ENCODE assay signal across 8 cellular contexts in genomic region chr10:130179640-130180039, GRCh38. TPM values are rescaled to one million over a fixed set of nuclear protein-coding genes. Genes with fewer than 3 reads are reported as not detected.
DNase-seq lines count a peak whose midpoint lies in the region; ATAC-seq, FAIRE-seq and TF ChIP-seq lines count a peak whose summit lies in the region.

No MANE protein-coding gene starts in this region.

- TF ChIP-seq CTCF in lung (IDR thresholded peaks at IDR 0.05; ENCODE audit: control extremely low read depth, extremely low read depth): peak; percentile 6
- peak in 2 of 4 experiments; percentile 17 to 47 for TF ChIP-seq CTCF in prostate gland (IDR thresholded peaks at IDR 0.05)

- DNase-seq in Ammon's horn (ENCODE audit: low spot score) (peak; percentile 87), GM12891 (ENCODE audit: insufficient read length, low spot score) (no peak), OCI-M2 (lab: John Stamatoyannopoulos, UW; ENCODE audit: unreplicated experiment) (peak; percentile 12), caudate nucleus (lab: John Stamatoyannopoulos, UW) (peak in 42 of 61 donors; percentile 2 to 80 (median 32)), lung (ENCODE audit: low spot score) (no peak), posterior vena cava (ENCODE audit: low spot score) (no peak), prostate gland (ENCODE audit: low spot score) (no peak), HPDE6-E6E7 (ENCODE audit: extremely low spot score) (no peak)

- H3K4me3 ChIP-seq in lung (no peak overlapping the region), prostate gland (no peak overlapping the region)

- no peaks in the 10 kb centered on the region for H3K27me3 ChIP-seq in lung (ENCODE audit: control insufficient read depth, insufficient read depth)
- H3K27me3 ChIP-seq in prostate gland (replicated peaks; ENCODE audit: insufficient read depth): no peaks in the 10 kb centered on the region

- H3K9me3 ChIP-seq in lung (ENCODE audit: control insufficient read depth in 2 of 2, insufficient read depth in 1 of 2, low read length in 1 of 2) (no peaks in the 10 kb centered on the region), prostate gland (no peaks in the 10 kb centered on the region)

- intact Hi-C loops in posterior vena cava (cut with DNase I) (loop anchor here in 1 of 2 donors (10.0 kb wide), 1 partner anchor 585 kb away; no protein-coding TSS in a partner anchor), prostate gland (cut with DNase I) (no loop called here)

- H3K4me1 ChIP-seq in lung (ENCODE audit: control insufficient read depth in 2 of 2, insufficient read depth in 2 of 2, low read length in 2 of 2) (peaks cover 0 to 4% of the 10 kb centered on the region in 2 donors), prostate gland (replicated peaks) (no peaks in the 10 kb centered on the region)

- H3K36me3 ChIP-seq in lung (ENCODE audit: control insufficient read depth in 2 of 2, insufficient read depth in 2 of 2, low read length in 2 of 2): peaks cover 26 to 37% of the 10 kb centered on the region in 2 donors
- no peaks in the 10 kb centered on the region for H3K36me3 ChIP-seq in prostate gland

- H3K27ac ChIP-seq in caudate nucleus (ENCODE audit: low read depth, low read length) (no peak overlapping the region), lung (ENCODE audit: low read depth in 1 of 2, low read length in 1 of 2) (no peak overlapping the region), prostate gland (no peak overlapping the region)

- peak; percentile 53 for ATAC-seq in lung (ENCODE audit: insufficient read depth, low FRiP score)

- no peak for TF ChIP-seq POLR2A in GM12891 (IDR thresholded peaks at IDR 0.05; ENCODE audit: low read depth, low read length)
- TF ChIP-seq POLR2A in prostate gland (IDR thresholded peaks at IDR 0.05): no peak

- FAIRE-seq in GM12891 (lab: Jason Lieb, UNC): peak; percentile 38

- 50 to 55% methylated on average over 4 of the region's 4 CpGs for WGBS in lung, 2 donors
- 43% methylated on average over 4 of the region's 4 CpGs for WGBS in prostate gland

TF ChIP-seq in GM12891, 5 proteins besides CTCF, POLR2A, EP300 and RAD21:
- TF ChIP-seq POU2F2 (IDR thresholded peaks at IDR 0.05; ENCODE audit: low read depth, low read length) (no peak), PAX5 (IDR thresholded peaks at IDR 0.05; ENCODE audit: insufficient read depth, low read length, severe bottlenecking) (no peak), TAF1 (IDR thresholded peaks at IDR 0.05; ENCODE audit: low read depth, low read length) (no peak), SPI1 (IDR thresholded peaks at IDR 0.05; ENCODE audit: low read depth, low read length) (no peak), POLR2AphosphoS5 (IDR thresholded peaks at IDR 0.05; ENCODE audit: low read depth, low read length) (no peak)
TF ChIP-seq in GM12891: peak in this region for 0.

RNA-seq across cellular contexts. Expression of gene GLRX3, which starts 43.4 kb away (rescaled TPM):
- 106 TPM for polyA plus RNA-seq in GM12891 (2012; ENCODE audit: low read depth, missing spikeins)
- total RNA-seq in lung (10 to 100 TPM; 37.6 to 71.1 TPM), posterior vena cava (10 to 100 TPM; 48.6 to 73.8 TPM), prostate gland (10 to 100 TPM; 32.6 to 40.7 TPM)
- 10 to 100 TPM; 51.2 to 63.8 TPM for polyA plus RNA-seq in lung

Comparison
In these comparisons a context has a peak if more than half of its experiments do, and no peak if none do; other contexts are left out.
1. DNase-seq: peak in Ammon's horn (single experiment), OCI-M2 (single experiment) and caudate nucleus (42 of 61); none in GM12891 (single experiment), lung (single experiment), posterior vena cava (single experiment), prostate gland (single experiment) and HPDE6-E6E7 (single experiment).